ENCODE assay signal across 9 cellular contexts in the genomic region with DNA sequence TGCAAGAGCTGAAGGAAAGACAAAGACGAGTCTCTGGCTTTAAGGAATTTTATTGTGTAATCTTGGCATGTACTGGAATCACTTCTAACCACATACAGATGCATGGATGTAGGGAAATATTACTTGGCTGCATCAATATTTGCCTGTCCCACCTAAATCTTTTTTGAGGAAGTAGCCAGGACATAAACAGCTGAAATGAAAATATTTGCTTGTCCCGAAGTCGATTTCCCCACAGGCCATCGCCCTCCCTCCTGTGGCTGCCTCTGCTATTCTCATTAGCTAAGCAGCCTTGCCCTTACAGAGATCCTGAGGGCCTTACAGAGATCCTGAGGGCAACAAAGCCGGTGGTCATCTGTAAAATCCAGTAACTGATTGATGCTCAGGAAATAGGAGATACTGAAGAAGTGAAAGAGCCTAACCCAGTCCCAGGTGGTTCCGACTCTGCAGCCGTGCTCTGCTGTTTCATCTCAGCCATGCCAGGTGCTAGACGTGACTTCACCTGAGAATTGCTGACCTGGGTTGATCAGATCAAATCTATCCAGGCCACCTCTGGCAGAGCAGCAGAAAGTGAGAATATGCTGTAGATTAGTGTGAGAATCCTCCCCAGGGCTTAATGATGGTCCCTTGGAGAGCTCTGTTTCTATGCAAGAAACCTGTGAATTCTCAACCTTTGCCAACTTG. TPM values are rescaled to one million over a fixed set of nuclear protein-coding genes. Genes with fewer than 3 reads are reported as not detected.
DNase-seq lines count a peak whose midpoint lies in the region; ATAC-seq and TF ChIP-seq lines count a peak whose summit lies in the region.
"Had no signal": no experiment of that assay in that cellular context is flagged by ENCODE, and none has a peak within 500 bp of the region (broad histone marks: within the 10 kb centered on the region; RNA-seq: fewer than 3 reads in every experiment).

No MANE protein-coding gene starts in this region.

- no peak overlapping the region for H2BK15ac ChIP-seq in IMR-90 (ENCODE audit: low read depth, low read length)

- H3K36me3 Mint-ChIP-seq in natural killer cell: peaks cover 15% of the 10 kb centered on the region

- H3K27me3 ChIP-seq in BLaER1 (peaks cover 53% of the 10 kb centered on the region), IMR-90 (ENCODE audit: control insufficient read depth, insufficient read depth, low read length) (no peaks in the 10 kb centered on the region)

- peaks cover 0 to 6% of the 10 kb centered on the region in 2 experiments; a peak in 1 of 4 replicates for H3K79me1 ChIP-seq in IMR-90 (ENCODE audit: low read depth in 1 of 2, low read length in 2 of 2)

- H3K36me3 ChIP-seq in BLaER1: no peaks in the 10 kb centered on the region
- H3K36me3 ChIP-seq in IMR-90 (ENCODE audit: control insufficient read depth, insufficient read depth, low read length): peaks cover 10% of the 10 kb centered on the region; the same call in 1 of the 2 replicates

- H3K27ac ChIP-seq in BLaER1 (no peak overlapping the region), IMR-90 (ENCODE audit: insufficient read depth, low read length) (peak overlapping the region; percentile 16; the same call in 1 of the 2 replicates)

- H3K56ac ChIP-seq in IMR-90 (ENCODE audit: extremely low read depth, insufficient read depth, low read length): no peak overlapping the region

- H3K9me3 ChIP-seq in BLaER1 (peaks cover 16% of the 10 kb centered on the region), IMR-90 (ENCODE audit: control insufficient read depth, insufficient read depth, low read length) (no peaks in the 10 kb centered on the region)

- no peak overlapping the region for H3K23ac ChIP-seq in IMR-90 (ENCODE audit: low read depth, low read length)

- peak overlapping the region; percentile 76 to 77 for H3K27ac Mint-ChIP-seq in natural killer cell

- in situ Hi-C loops in IMR-90 (cut with MboI; ENCODE audit: low sequenced_read_pairs): no loop called here

- peaks cover 0 to 12% of the 10 kb centered on the region in 2 donors for H3K9me3 Mint-ChIP-seq in natural killer cell

- CTCF ChIA-PET in IMR-90 (lab: Yijun Ruan, JAX): no interaction called here

- TF ChIP-seq POLR2A in IMR-90 (IDR thresholded peaks at IDR 0.05; ENCODE audit: low read depth, low read length): no peak

- WGBS in IMR-90 (ENCODE audit: extremely low coverage in 2 of 2, insufficient read length in 1 of 2), 2 experiments: 67% methylated on average over 1 of the region's 8 CpGs; no CpG with 5 or more reads in 1 of the 2 experiments

- H2AFZ ChIP-seq in IMR-90 (replicated peaks; ENCODE audit: low read length, poor library complexity): no peak overlapping the region

- no peak for TF ChIP-seq RAD21 in IMR-90 (IDR thresholded peaks at IDR 0.05; ENCODE audit: low read length)

- H3K4me1 Mint-ChIP-seq in natural killer cell: peaks cover 20 to 28% of the 10 kb centered on the region in 2 donors

- H2AK5ac ChIP-seq in IMR-90 (ENCODE audit: low read depth, low read length): no peak overlapping the region

- H3K4ac ChIP-seq in IMR-90 (ENCODE audit: low read depth, low read length): peak overlapping the region; percentile 14; the same call in 1 of the 2 replicates

- H3K4me1 ChIP-seq in BLaER1: peaks cover 36% of the 10 kb centered on the region
- peaks cover 6% of the 10 kb centered on the region; the same call in 1 of the 2 replicates for H3K4me1 ChIP-seq in IMR-90 (ENCODE audit: control insufficient read depth, insufficient read depth, low read length)

- peak overlapping the region in 1 of 2 experiments; percentile 31; a peak in 1 of 4 replicates for H4K8ac ChIP-seq in IMR-90 (ENCODE audit: low read depth in 2 of 2, low read length in 2 of 2)

- DNase-seq in IMR-90 (peak; percentile 67), cerebellar cortex (ENCODE audit: low spot score) (peak; percentile 50), natural killer cell (no peak), SK-N-DZ (ENCODE audit: low spot score) (no peak), kidney glomerular epithelial cell (lab: John Stamatoyannopoulos, UW) (no peak)
- DNase-seq: NCI-H526 had no signal

- no peak overlapping the region for H2AK9ac ChIP-seq in IMR-90 (replicated peaks; ENCODE audit: low read depth, low read length, poor library complexity)

- H3K4me3 Mint-ChIP-seq in natural killer cell: peak overlapping the region; percentile 57

- peak overlapping the region; percentile 1; the same call in 1 of the 2 replicates for H2BK20ac ChIP-seq in IMR-90 (ENCODE audit: low read depth, low read length)

- peaks cover 7% of the 10 kb centered on the region; the same call in 1 of the 2 replicates for H3K9me1 ChIP-seq in IMR-90 (ENCODE audit: insufficient read depth, low read length)

- H3K18ac ChIP-seq in IMR-90 (ENCODE audit: low read depth, low read length): peak overlapping the region; percentile 16; the same call in 1 of the 2 replicates

- peak overlapping the region; percentile 42; the same call in 1 of the 2 replicates for H3K14ac ChIP-seq in IMR-90 (replicated peaks; ENCODE audit: low read depth, low read length)

- POLR2A ChIA-PET in IMR-90 (lab: Charles Lee; ENCODE audit: unreplicated experiment): no interaction called here

- peak; percentile 79 for ATAC-seq in IMR-90 (ENCODE audit: low read depth)
- peak; percentile 38 to 51 (median 51) for ATAC-seq in natural killer cell
- no peak for ATAC-seq in HG02870 (IDR thresholded peaks at IDR 0.05; ENCODE audit: unreplicated experiment)
- ATAC-seq in HG03095 (IDR thresholded peaks at IDR 0.05; ENCODE audit: unreplicated experiment): no peak

- no peak overlapping the region for H2BK120ac ChIP-seq in IMR-90 (ENCODE audit: low read depth, low read length)

- 0 out of 2 replicates have a peak overlapping the region, but pooled peaks have one; percentile 6 for H4K91ac ChIP-seq in IMR-90 (ENCODE audit: insufficient read depth, low read depth, low read length)

- no peak for TF ChIP-seq CTCF in IMR-90 (conservative IDR thresholded peaks at IDR 0.05; ENCODE audit: low read depth, low read length)
- TF ChIP-seq CTCF in natural killer cell (IDR thresholded peaks at IDR 0.05): no peak

- no peaks in the 10 kb centered on the region for H3K27me3 Mint-ChIP-seq in natural killer cell (ENCODE audit: low read depth in 2 of 2)

- dilution Hi-C loops in IMR-90 (cut with HindIII; ENCODE audit: low sequenced_read_pairs, unreplicated experiment): no loop called here

- intact Hi-C loops in IMR-90 (cut with micrococcal nuclease): no loop called here
- intact Hi-C loops in natural killer cell (cut with micrococcal nuclease): loop anchor here (10.0 kb wide), 1 partner anchor 63 kb away; no protein-coding TSS in a partner anchor

- no peak overlapping the region for H3K4me3 ChIP-seq in BLaER1
- no peak overlapping the region for H3K4me3 ChIP-seq in IMR-90 (ENCODE audit: insufficient read depth, low read depth, low read length)

- no peak overlapping the region for H2BK5ac ChIP-seq in IMR-90 (ENCODE audit: low read depth, low read length, poor library complexity, severe bottlenecking)

- H3K4me2 ChIP-seq in BLaER1 (peak overlapping the region; percentile 89), IMR-90 (ENCODE audit: low read depth, low read length) (peak overlapping the region; percentile 48; the same call in 1 of the 2 replicates)

- H3K9ac ChIP-seq in BLaER1 (no peak overlapping the region), IMR-90 (ENCODE audit: low read depth, low read length) (0 out of 2 replicates have a peak overlapping the region, but pooled peaks have one; percentile 1)

- no TSS peak for BruUV-seq in IMR-90 (replicated peaks; lab: Mats Ljungman, UMichigan)

- H4K5ac ChIP-seq in IMR-90 (ENCODE audit: low read depth, low read length): peak overlapping the region; percentile 24; the same call in 1 of the 2 replicates

- peaks cover 33% of the 10 kb centered on the region; the same call in 1 of the 2 replicates for H4K20me1 ChIP-seq in BLaER1
- peaks cover 15% of the 10 kb centered on the region for H4K20me1 ChIP-seq in IMR-90 (ENCODE audit: insufficient read depth, low read length)

TF ChIP-seq in IMR-90, 13 proteins besides CTCF, POLR2A, EP300 and RAD21:
- TF ChIP-seq RFX5 (IDR thresholded peaks at IDR 0.05; ENCODE audit: low read depth, low read length) (no peak), CEBPB (IDR thresholded peaks at IDR 0.05; ENCODE audit: low read depth, low read length) (peak; percentile 90)

RNA-seq across cellular contexts. Expression of gene MAN1C1, which starts 25.5 kb away (rescaled TPM):
- total RNA-seq in IMR-90 (2012; rRNA removed): 2.5 and 3.2 TPM in 2 replicates
- polyA plus RNA-seq in IMR-90 (2012; rRNA removed): 9.6 and 11.3 TPM in 2 replicates
- polyA plus RNA-seq in IMR-90 (2012; cell fraction: cytosol; rRNA removed): 9.4 and 14.0 TPM in 2 replicates
- polyA plus RNA-seq in IMR-90 (2012; cell fraction: nucleus; rRNA removed; ENCODE audit: low replicate concordance): 9.7 and 11.2 TPM in 2 replicates
- 1 to 10 TPM; 3.6 to 7.5 (median 7.1) TPM for total RNA-seq in natural killer cell
- 0.97 and 3.1 TPM in 2 replicates for polyA plus RNA-seq in SK-N-DZ (2014; cell fraction: cytosol; rRNA removed)
- 2.0 and 5.1 TPM in 2 replicates for polyA plus RNA-seq in SK-N-DZ (2014; cell fraction: nucleus; rRNA removed)

Comparison
In these comparisons a context has a peak if more than half of its experiments do, and no peak if none do; other contexts are left out.
1. ATAC-seq: peak in IMR-90 (single experiment) and natural killer cell (3 of 3); none in HG02870 (single experiment) and HG03095 (single experiment).
2. DNase-seq: peak in IMR-90 (single experiment) and cerebellar cortex (single experiment); none in natural killer cell (single experiment), SK-N-DZ (single experiment) and kidney glomerular epithelial cell (single experiment).